In genomic region chr18:8341481-8342230, GRCh38 we compare ENCODE assay signal across 14 cellular contexts.
DNase-seq lines count a peak whose midpoint lies in the region; ATAC-seq and TF ChIP-seq lines count a peak whose summit lies in the region.
"Had no signal": no experiment of that assay in that cellular context is flagged by ENCODE, and none has a peak within 500 bp of the region (broad histone marks: within the 10 kb centered on the region; RNA-seq: fewer than 3 reads in every experiment).

No MANE protein-coding gene starts in this region.

- no peak overlapping the region for H3K27ac Mint-ChIP-seq in activated naive CD4-positive, alpha-beta T cell treated with anti-CD3 and anti-CD28 coated beads, Interleukin-2, amount 50 U/mL, for 72 hours
- H3K27ac Mint-ChIP-seq: activated naive CD8-positive, alpha-beta T cell had no signal

- no peaks in the 10 kb centered on the region for H3K27me3 ChIP-seq in tibial nerve
- H3K27me3 ChIP-seq: BE2C had no signal

- DNase-seq in AG08395 (ENCODE audit: low spot score), result peak; percentile 27
- peak; percentile 58 for DNase-seq in LNCaP clone FGC (ENCODE audit: low read depth)
- peak; percentile 59 for DNase-seq in fibroblast of peridontal ligament (ENCODE audit: extremely low read depth)
- peak; percentile 61 for DNase-seq in mucosa of gallbladder (ENCODE audit: low spot score)
- no peak for DNase-seq in HPDE6-E6E7 (ENCODE audit: extremely low spot score)
- DNase-seq in activated naive CD4-positive, alpha-beta T cell treated with anti-CD3 and anti-CD28 coated beads, Interleukin-2, amount 50 U/mL, for 72 hours (ENCODE audit: low spot score in 2 of 2), result no peak
- no peak for DNase-seq in tibial nerve (ENCODE audit: low spot score in 2 of 2)
- DNase-seq: activated CD4-positive, alpha-beta T cell treated with anti-CD3 and anti-CD28 coated beads, Interleukin-2, amount 50 U/mL, for 4 hours; BE2C; left colon; NCI-H526 had no signal

- TF ChIP-seq POLR2A in tibial nerve (IDR thresholded peaks at IDR 0.05), result no peak

- ATAC-seq in HG03175 (IDR thresholded peaks at IDR 0.05; ENCODE audit: unreplicated experiment), result no peak
- ATAC-seq in activated naive CD4-positive, alpha-beta T cell treated with anti-CD3 and anti-CD28 coated beads, Interleukin-2, amount 50 U/mL, for 72 hours, result no peak
- ATAC-seq: left colon, sciatic nerve had no signal

- no peaks in the 10 kb centered on the region for H3K9me3 ChIP-seq in tibial nerve
- H3K9me3 ChIP-seq: BE2C had no signal

- H3K4me3 ChIP-seq in LNCaP clone FGC (ENCODE audit: low read depth, low read length), result no peak overlapping the region
- H3K4me3 ChIP-seq in tibial nerve, result no peak overlapping the region

- no peaks in the 10 kb centered on the region for H3K36me3 Mint-ChIP-seq in activated naive CD4-positive, alpha-beta T cell treated with anti-CD3 and anti-CD28 coated beads, Interleukin-2, amount 50 U/mL, for 72 hours
- H3K36me3 Mint-ChIP-seq: activated naive CD8-positive, alpha-beta T cell had no signal

- no peak for TF ChIP-seq CTCF in LNCaP clone FGC (IDR thresholded peaks at IDR 0.05; ENCODE audit: control insufficient read depth, extremely low read depth, insufficient read depth)
- no peak for TF ChIP-seq CTCF in tibial nerve (IDR thresholded peaks at IDR 0.05)

- WGBS in tibial nerve, 2 donors, result 54 to 58% methylated on average over 6 of the region's 6 CpGs

- no peak overlapping the region for H3K27ac ChIP-seq in tibial nerve

- H3K4me1 ChIP-seq in tibial nerve, result peaks cover 0 to 15% (median 0%) of the 10 kb centered on the region in 4 donors
- H3K4me1 ChIP-seq: BE2C had no signal

- H3K9me3 Mint-ChIP-seq in activated naive CD4-positive, alpha-beta T cell treated with anti-CD3 and anti-CD28 coated beads, Interleukin-2, amount 50 U/mL, for 72 hours, result no peaks in the 10 kb centered on the region

- H3K36me3 ChIP-seq in tibial nerve, result peaks cover 0 to 9% (median 0%) of the 10 kb centered on the region in 3 donors
- H3K36me3 ChIP-seq: BE2C had no signal

- no peak for TF ChIP-seq EP300 in tibial nerve (IDR thresholded peaks at IDR 0.05)

Comparison
In these comparisons a context has a peak if more than half of its experiments do, and no peak if none do; other contexts are left out.
1. DNase-seq: peak in AG08395 (single experiment), LNCaP clone FGC (single experiment), fibroblast of peridontal ligament (single experiment) and mucosa of gallbladder (single experiment); none in HPDE6-E6E7 (single experiment), activated naive CD4-positive, alpha-beta T cell treated with anti-CD3 and anti-CD28 coated beads, Interleukin-2, amount 50 U/mL, for 72 hours (0 of 2) and tibial nerve (0 of 2).